Comparison of ENCODE assay signal across 8 cellular contexts in the genomic region with DNA sequence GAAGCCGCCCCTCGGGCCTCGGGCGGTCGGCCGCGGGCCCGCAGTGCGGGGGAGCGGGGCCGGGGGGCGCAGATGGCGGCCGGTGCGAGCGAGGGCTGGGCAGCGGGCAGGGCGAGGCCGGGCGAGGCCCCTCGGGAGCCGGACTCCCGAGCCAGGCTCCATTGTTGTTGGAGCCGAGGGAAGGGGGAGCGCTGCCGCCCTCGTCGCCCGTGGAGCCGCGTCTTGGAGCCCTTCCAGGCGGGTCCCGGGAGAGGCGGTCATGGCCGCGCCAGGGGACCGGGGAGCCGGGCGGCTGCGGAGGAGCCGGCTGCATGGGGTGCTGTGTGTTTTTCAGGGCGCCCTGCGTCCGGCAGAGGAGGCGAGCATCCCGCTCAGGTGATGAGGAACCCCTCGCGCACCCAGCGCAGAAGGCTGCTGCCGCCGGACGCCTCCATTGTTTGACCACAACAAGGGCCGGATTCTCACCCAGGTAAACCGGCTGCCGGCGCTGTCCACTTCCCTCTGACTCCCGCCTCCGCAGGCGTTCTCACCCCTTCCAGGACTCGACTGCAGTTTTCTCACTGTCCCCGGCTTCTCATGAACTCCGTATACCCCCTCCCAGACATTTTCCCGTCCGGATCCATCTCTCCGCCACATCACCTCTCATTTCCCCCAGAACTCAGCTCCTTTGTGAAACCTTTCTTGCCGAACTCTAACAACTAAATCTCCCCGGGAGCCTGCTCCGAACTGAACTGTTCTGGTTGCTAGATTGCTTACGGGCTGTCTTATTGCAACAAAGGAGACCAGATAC. TPM values are rescaled to one million over a fixed set of nuclear protein-coding genes. Genes with fewer than 3 reads are reported as not detected.
DNase-seq lines count a peak whose midpoint lies in the region; ATAC-seq and TF ChIP-seq lines count a peak whose summit lies in the region.

No MANE protein-coding gene starts in this region.

- H3K27ac ChIP-seq in SJCRH30, result peak overlapping the region; percentile 31; the same call in 1 of the 2 replicates
- H3K27ac ChIP-seq in skin epidermis, result peak overlapping the region in 20 of 21 experiments; percentile 26 to 97 (median 82)

- no peaks in the 10 kb centered on the region for H3K27me3 ChIP-seq in SJCRH30

- peaks cover 13% of the 10 kb centered on the region for H3K36me3 ChIP-seq in SJCRH30

- no peaks in the 10 kb centered on the region for H3K9me3 ChIP-seq in SJCRH30 (replicated peaks)

- H3K4me3 ChIP-seq in SJCRH30 (peak overlapping the region; percentile 82), astrocyte of the spinal cord (ENCODE audit: low read depth, low read length) (peak overlapping the region; percentile 69), skin epidermis (peak overlapping the region; percentile 75 to 98 (median 93))

- H3K4me1 ChIP-seq in SJCRH30, result peaks cover 13% of the 10 kb centered on the region

- in situ Hi-C loops in astrocyte of the spinal cord (cut with HindIII; ENCODE audit: low sequenced_read_pairs), result no loop called here

- peak; percentile 29 to 62 for DNase-seq in NCI-H2081 (lab: John Stamatoyannopoulos, UW)
- DNase-seq in NCI-H2081 treated with DMSO at 0.1 percent for 48 hours (lab: John Stamatoyannopoulos, UW), result no peak
- peak; percentile 26 to 54 for DNase-seq in SJCRH30
- DNase-seq in astrocyte of the spinal cord (ENCODE audit: low read depth, low spot score), result no peak
- peak; percentile 56 for DNase-seq in iPS-NIHi11 (ENCODE audit: low spot score)
- no peak for DNase-seq in hepatic stellate cell (ENCODE audit: low spot score)

- no peak for TF ChIP-seq CTCF in astrocyte of the spinal cord (IDR thresholded peaks at IDR 0.05; ENCODE audit: low read depth, low read length)

- ATAC-seq in HG03066 (IDR thresholded peaks at IDR 0.05; ENCODE audit: low read depth, unreplicated experiment), result peak; percentile 9

RNA-seq across cellular contexts. Expression of a gene that starts 0.7 kb away (rescaled TPM):
- 102 TPM in 2 replicates for total RNA-seq in SJCRH30 (2014; rRNA removed; shearing (Covaris generic))

RNA-seq across cellular contexts. Expression of a gene that starts 1.1 kb away (rescaled TPM):
- total RNA-seq in SJCRH30 (2014; rRNA removed; shearing (Covaris generic)), result 7.6 and 7.7 TPM in 2 replicates

Comparison
In these comparisons a context has a peak if more than half of its experiments do, and no peak if none do; other contexts are left out.
1. DNase-seq: peak in NCI-H2081 (2 of 2), SJCRH30 (2 of 2) and iPS-NIHi11 (single experiment); none in NCI-H2081 treated with DMSO at 0.1 percent for 48 hours (single experiment), astrocyte of the spinal cord (single experiment) and hepatic stellate cell (single experiment).
2. Peak in every context shown above with its lines, with median percentiles within 50 percentile points of each other: H3K4me3 ChIP-seq.